In genomic region chr2:86750240-86750839, GRCh38 we compare ENCODE assay signal across 26 cellular contexts. TPM values are rescaled to one million over a fixed set of nuclear protein-coding genes. Genes with fewer than 3 reads are reported as not detected.
DNase-seq lines count a peak whose midpoint lies in the region; ATAC-seq, FAIRE-seq and TF ChIP-seq lines count a peak whose summit lies in the region.
"Had no signal": no experiment of that assay in that cellular context is flagged by ENCODE, and none has a peak within 500 bp of the region (broad histone marks: within the 10 kb centered on the region; RNA-seq: fewer than 3 reads in every experiment).

No MANE protein-coding gene starts in this region.

- no peaks in the 10 kb centered on the region for H3K27me3 ChIP-seq in CD8-positive, alpha-beta T cell (ENCODE audit: insufficient read depth, low read length)
- H3K27me3 ChIP-seq in fibroblast of lung (ENCODE audit: control insufficient read depth, insufficient read depth, low read length): no peaks in the 10 kb centered on the region
- H3K27me3 ChIP-seq: body of pancreas, colonic mucosa, foreskin keratinocyte, SJCRH30 had no signal

- intact Hi-C loops in CD8-positive, alpha-beta T cell (cut with DNase I, micrococcal nuclease): loop anchor here in 1 of 2 experiments (2.0 to 5.0 kb wide), 2 partner anchors 20 to 43 kb away; no protein-coding TSS in a partner anchor
- intact Hi-C loops in kidney (cut with DNase I): no loop called here

- H3K4me1 Mint-ChIP-seq in CD8-positive, alpha-beta T cell (ENCODE audit: low read depth): peaks cover 55% of the 10 kb centered on the region
- peaks cover 18% of the 10 kb centered on the region for H3K4me1 Mint-ChIP-seq in WTC11

- H3K27ac Mint-ChIP-seq in CD8-positive, alpha-beta T cell: peak overlapping the region; percentile 6
- H3K27ac Mint-ChIP-seq in WTC11: no peak overlapping the region
- no peak overlapping the region for H3K27ac Mint-ChIP-seq in activated naive CD4-positive, alpha-beta T cell treated with anti-CD3 and anti-CD28 coated beads, Interleukin-2, amount 50 U/mL, for 72 hours
- H3K27ac Mint-ChIP-seq: activated CD4-positive, alpha-beta memory T cell treated with anti-CD3 and anti-CD28 coated beads, Interleukin-2, amount 10 ng/mL, durations not matched to agents 7 days and 5 days; activated naive CD4-positive, alpha-beta T cell treated with anti-CD3 and anti-CD28 coated beads, Interleukin-2, amount 50 U/mL, for 24 hours had no signal

- no peak overlapping the region for H3K4me2 ChIP-seq in fibroblast of lung (ENCODE audit: extremely low read depth, insufficient read depth, low read length)

- in situ Hi-C loops in ACHN (cut with HindIII; ENCODE audit: low pct_ligation_motif_present, low pct_unique_long_range_greater_than_20kb, low sequenced_read_pairs): no loop called here

- peaks cover 4% of the 10 kb centered on the region for H3K9me3 Mint-ChIP-seq in CD8-positive, alpha-beta T cell
- H3K9me3 Mint-ChIP-seq in WTC11: peaks cover 10% of the 10 kb centered on the region
- peaks cover 4 to 9% of the 10 kb centered on the region in 2 donors for H3K9me3 Mint-ChIP-seq in activated naive CD4-positive, alpha-beta T cell treated with anti-CD3 and anti-CD28 coated beads, Interleukin-2, amount 50 U/mL, for 72 hours
- H3K9me3 Mint-ChIP-seq: activated naive CD4-positive, alpha-beta T cell treated with anti-CD3 and anti-CD28 coated beads, Interleukin-2, amount 50 U/mL, for 24 hours had no signal

- no peak overlapping the region for H3K27ac ChIP-seq in CD8-positive, alpha-beta T cell (ENCODE audit: low read depth, low read length)
- H3K27ac ChIP-seq in fibroblast of lung (ENCODE audit: insufficient read depth, low read length): no peak overlapping the region
- H3K27ac ChIP-seq in kidney (ENCODE audit: low read depth in 2 of 2, low read length in 2 of 2): no peak overlapping the region
- H3K27ac ChIP-seq: body of pancreas, colonic mucosa, foreskin keratinocyte, SJCRH30, VCaP had no signal

- TF ChIP-seq CTCF in CD8-positive, alpha-beta T cell (IDR thresholded peaks at IDR 0.05): no peak
- TF ChIP-seq CTCF in WTC11 (IDR thresholded peaks at IDR 0.05): no peak
- TF ChIP-seq CTCF in fibroblast of lung (conservative IDR thresholded peaks at IDR 0.05 in 1 of 2, IDR thresholded peaks at IDR 0.05 in 1 of 2; ENCODE audit: low read depth in 1 of 2, low read length in 2 of 2): no peak
- TF ChIP-seq CTCF in kidney (IDR thresholded peaks at IDR 0.05; ENCODE audit: borderline replicate concordance, extremely low read depth, insufficient read depth): no peak

- POLR2A ChIA-PET in CD8-positive, alpha-beta T cell (lab: Charles Lee): no interaction called here
- POLR2A ChIA-PET in WTC11 (lab: Charles Lee): no interaction called here

- H2AFZ ChIP-seq in fibroblast of lung (ENCODE audit: low read length): no peak overlapping the region

- H3K27me3 Mint-ChIP-seq in CD8-positive, alpha-beta T cell (ENCODE audit: low read depth): no peaks in the 10 kb centered on the region
- no peaks in the 10 kb centered on the region for H3K27me3 Mint-ChIP-seq in WTC11 (ENCODE audit: low read depth)
- H3K27me3 Mint-ChIP-seq: activated CD4-positive, alpha-beta memory T cell treated with anti-CD3 and anti-CD28 coated beads, Interleukin-2, amount 10 ng/mL, durations not matched to agents 7 days and 5 days; activated naive CD4-positive, alpha-beta T cell treated with anti-CD3 and anti-CD28 coated beads, Interleukin-2, amount 50 U/mL, for 24 hours had no signal

- no peak overlapping the region for H3K4me3 ChIP-seq in CD8-positive, alpha-beta T cell (ENCODE audit: low read depth, low read length)
- H3K4me3 ChIP-seq in fibroblast of lung (replicated peaks in 1 of 4; ENCODE audit: control extremely low read depth in 1 of 4, insufficient read depth in 1 of 4, low read depth in 3 of 4, low read length in 4 of 4) (no peak overlapping the region), kidney (ENCODE audit: low read length in 2 of 2) (no peak overlapping the region)
- H3K4me3 ChIP-seq: body of pancreas, colonic mucosa, SJCRH30 had no signal

- H4K20me1 ChIP-seq in fibroblast of lung (ENCODE audit: control insufficient read depth, extremely low read depth, insufficient read depth, low read length): no peaks in the 10 kb centered on the region

- no peak for FAIRE-seq in kidney (lab: Jason Lieb, UNC)
- FAIRE-seq: endometrium had no signal

- CTCF ChIA-PET in CD8-positive, alpha-beta T cell (lab: Charles Lee): interaction anchor here (3.0 kb wide), 1 partner anchor 14 kb away, joined by 10 read pairs; no protein-coding TSS in a partner anchor
- CTCF ChIA-PET in WTC11 (lab: Charles Lee): no interaction called here

- H3K4me1 ChIP-seq in CD8-positive, alpha-beta T cell (ENCODE audit: insufficient read depth, low read length): peaks cover 4% of the 10 kb centered on the region
- H3K4me1 ChIP-seq in fibroblast of lung (ENCODE audit: control insufficient read depth, extremely low read depth, insufficient read depth, low read length) (no peaks in the 10 kb centered on the region), kidney (ENCODE audit: control insufficient read depth in 1 of 2, insufficient read depth in 1 of 2, low read depth in 1 of 2, low read length in 2 of 2) (no peaks in the 10 kb centered on the region)
- H3K4me1 ChIP-seq: SJCRH30 had no signal

- H3K4me3 Mint-ChIP-seq in CD8-positive, alpha-beta T cell: no peak overlapping the region
- H3K4me3 Mint-ChIP-seq in WTC11: no peak overlapping the region
- H3K4me3 Mint-ChIP-seq: activated CD4-positive, alpha-beta memory T cell treated with anti-CD3 and anti-CD28 coated beads, Interleukin-2, amount 10 ng/mL, durations not matched to agents 7 days and 5 days; activated naive CD4-positive, alpha-beta T cell treated with anti-CD3 and anti-CD28 coated beads, Interleukin-2, amount 50 U/mL, for 24 hours had no signal

- H3K9ac ChIP-seq in fibroblast of lung (ENCODE audit: insufficient read depth, low read length): no peak overlapping the region
- no peak overlapping the region for H3K9ac ChIP-seq in kidney (ENCODE audit: low read length in 2 of 2)

- no peak for ATAC-seq in CD8-positive, alpha-beta T cell
- no peak for ATAC-seq in WTC11
- ATAC-seq in activated naive CD4-positive, alpha-beta T cell treated with anti-CD3 and anti-CD28 coated beads, Interleukin-2, amount 50 U/mL, for 72 hours: no peak
- ATAC-seq in HG02623 (IDR thresholded peaks at IDR 0.05; ENCODE audit: unreplicated experiment): no peak
- ATAC-seq: body of pancreas, foreskin keratinocyte, Panc1 had no signal

- H3K9me3 ChIP-seq in CD8-positive, alpha-beta T cell (ENCODE audit: low read length): peaks cover 5% of the 10 kb centered on the region
- H3K9me3 ChIP-seq in fibroblast of lung (ENCODE audit: control insufficient read depth, insufficient read depth, low read depth, low read length) (no peaks in the 10 kb centered on the region), kidney (ENCODE audit: control insufficient read depth in 1 of 2, low read length in 2 of 2) (peaks cover 0 to 5% of the 10 kb centered on the region in 2 donors)
- H3K9me3 ChIP-seq: body of pancreas, Caco-2, colonic mucosa had no signal

- DNase-seq in ACHN (peak; percentile 29), WTC11 (ENCODE audit: low spot score) (no peak), fibroblast of lung (ENCODE audit: low read depth in 2 of 2) (peak; percentile 11 to 23), kidney (no peak)
- no peak for DNase-seq in CD8-positive, alpha-beta T cell
- no peak for DNase-seq in activated naive CD4-positive, alpha-beta T cell treated with anti-CD3 and anti-CD28 coated beads, Interleukin-2, amount 50 U/mL, for 72 hours (ENCODE audit: low spot score in 2 of 2)
- DNase-seq: activated CD4-positive, alpha-beta memory T cell treated with anti-CD3 and anti-CD28 coated beads, Interleukin-2, amount 10 ng/mL, durations not matched to agents 7 days and 5 days; activated T-cell treated with anti-CD3 and anti-CD28 coated beads, Interleukin-2, amount 50 U/mL, for 1 hour; body of pancreas; Caco-2; colonic mucosa; foreskin keratinocyte; HCEC 1CT; NCI-H1417 treated with DMSO at 0.1 percent for 48 hours; NCI-H774; nucleus accumbens; retina; stimulated activated CD4-positive, alpha-beta T cell treated with anti-CD3 and anti-CD28 coated beads, Interleukin-4, amount 100 ng/mL, for 4 hours had no signal

- H3K36me3 Mint-ChIP-seq in CD8-positive, alpha-beta T cell: peaks cover 77% of the 10 kb centered on the region
- peaks cover 46% of the 10 kb centered on the region for H3K36me3 Mint-ChIP-seq in WTC11
- H3K36me3 Mint-ChIP-seq in activated naive CD4-positive, alpha-beta T cell treated with anti-CD3 and anti-CD28 coated beads, Interleukin-2, amount 50 U/mL, for 72 hours: peaks cover 12 to 39% of the 10 kb centered on the region in 2 donors

- no peaks in the 10 kb centered on the region for H3K79me2 ChIP-seq in fibroblast of lung (ENCODE audit: control insufficient read depth, insufficient read depth, low read length)

- peaks cover 14% of the 10 kb centered on the region for H3K36me3 ChIP-seq in CD8-positive, alpha-beta T cell (ENCODE audit: insufficient read depth, low read length)
- H3K36me3 ChIP-seq in fibroblast of lung (ENCODE audit: control insufficient read depth, insufficient read depth, low read length) (no peaks in the 10 kb centered on the region), kidney (ENCODE audit: control insufficient read depth in 1 of 2, insufficient read depth in 2 of 2, low read length in 2 of 2) (peaks cover 6 to 21% of the 10 kb centered on the region in 2 donors)
- H3K36me3 ChIP-seq: colonic mucosa had no signal

TF ChIP-seq in WTC11, 78 proteins besides CTCF, POLR2A, EP300 and RAD21:
- TF ChIP-seq MYBL2 (CRISPR knock-in tag; IDR thresholded peaks at IDR 0.05) (no peak), ZNF317 (CRISPR knock-in tag; IDR thresholded peaks at IDR 0.05; ENCODE audit: borderline replicate concordance, low read depth) (peak; percentile 99)

RNA-seq across cellular contexts. Expression of gene RMND5A, which starts 30.2 kb away (rescaled TPM):
- 10 to 100 TPM; 47.1 to 53.6 TPM for total RNA-seq in CD8-positive, alpha-beta T cell
- total RNA-seq in WTC11 (2021) (54.4 to 55.4 TPM (median 54.5 TPM) in 3 replicates), fibroblast of lung (17.3 and 29.8 TPM in 2 replicates), kidney (33.6 TPM)
- polyA plus RNA-seq in fibroblast of lung (7.3 and 7.5 TPM in 2 replicates), kidney (ENCODE audit: insufficient read depth, low read depth, low replicate concordance) (13.9 TPM)
- 4.7 and 4.9 TPM in 2 replicates for polyA plus RNA-seq in fibroblast of lung (2012)
- 2.7 and 12.6 TPM in 2 replicates for polyA minus RNA-seq in fibroblast of lung (ENCODE audit: low replicate concordance)
- total RNA-seq in activated naive CD4-positive, alpha-beta T cell treated with anti-CD3 and anti-CD28 coated beads, Interleukin-2, amount 50 U/mL, for 72 hours: 10 to 100 TPM; 30.1 to 33.9 TPM

RNA-seq across cellular contexts. Expression of gene CD8A, which starts 40.4 kb away (rescaled TPM):
- 100 to 1,000 TPM; 502 to 503 TPM for total RNA-seq in CD8-positive, alpha-beta T cell
- total RNA-seq in WTC11 (2021) (0.27 to 0.44 TPM (median 0.30 TPM) in 3 replicates), fibroblast of lung (not detected in 2 replicates), kidney (5.9 TPM)
- polyA plus RNA-seq in fibroblast of lung (not detected in 2 replicates), kidney (ENCODE audit: insufficient read depth, low read depth, low replicate concordance) (0.65 TPM)
- polyA plus RNA-seq in fibroblast of lung (2012): not detected in 2 replicates
- polyA minus RNA-seq in fibroblast of lung (ENCODE audit: low replicate concordance): not detected in 2 replicates
- total RNA-seq in activated naive CD4-positive, alpha-beta T cell treated with anti-CD3 and anti-CD28 coated beads, Interleukin-2, amount 50 U/mL, for 72 hours: 1 to 10 TPM in 1 of 2 donors, under 1 TPM in 1; 0.31 to 1.7 TPM
- total RNA-seq: lung microvascular endothelial cell had no signal
- polyA plus RNA-seq: BJ had no signal

Comparison
In these comparisons a context has a peak if more than half of its experiments do, and no peak if none do; other contexts are left out.
1. DNase-seq: peak in ACHN (single experiment) and fibroblast of lung (2 of 2); none in CD8-positive, alpha-beta T cell (0 of 7), WTC11 (single experiment), kidney (single experiment) and activated naive CD4-positive, alpha-beta T cell treated with anti-CD3 and anti-CD28 coated beads, Interleukin-2, amount 50 U/mL, for 72 hours (0 of 2).
2. RNA of gene CD8A, which starts 40.4 kb away (total RNA-seq): 502 to 503 TPM in CD8-positive, alpha-beta T cell; 5.9 TPM in kidney (single experiment), 0.31 to 1.7 TPM in activated naive CD4-positive, alpha-beta T cell treated with anti-CD3 and anti-CD28 coated beads, Interleukin-2, amount 50 U/mL, for 72 hours, 0.27 to 0.44 TPM in WTC11 and not detected in fibroblast of lung; every median in the first group is over 10 times any median in the second.